Comparison of ENCODE assay signal across 8 cellular contexts in the genomic region with DNA sequence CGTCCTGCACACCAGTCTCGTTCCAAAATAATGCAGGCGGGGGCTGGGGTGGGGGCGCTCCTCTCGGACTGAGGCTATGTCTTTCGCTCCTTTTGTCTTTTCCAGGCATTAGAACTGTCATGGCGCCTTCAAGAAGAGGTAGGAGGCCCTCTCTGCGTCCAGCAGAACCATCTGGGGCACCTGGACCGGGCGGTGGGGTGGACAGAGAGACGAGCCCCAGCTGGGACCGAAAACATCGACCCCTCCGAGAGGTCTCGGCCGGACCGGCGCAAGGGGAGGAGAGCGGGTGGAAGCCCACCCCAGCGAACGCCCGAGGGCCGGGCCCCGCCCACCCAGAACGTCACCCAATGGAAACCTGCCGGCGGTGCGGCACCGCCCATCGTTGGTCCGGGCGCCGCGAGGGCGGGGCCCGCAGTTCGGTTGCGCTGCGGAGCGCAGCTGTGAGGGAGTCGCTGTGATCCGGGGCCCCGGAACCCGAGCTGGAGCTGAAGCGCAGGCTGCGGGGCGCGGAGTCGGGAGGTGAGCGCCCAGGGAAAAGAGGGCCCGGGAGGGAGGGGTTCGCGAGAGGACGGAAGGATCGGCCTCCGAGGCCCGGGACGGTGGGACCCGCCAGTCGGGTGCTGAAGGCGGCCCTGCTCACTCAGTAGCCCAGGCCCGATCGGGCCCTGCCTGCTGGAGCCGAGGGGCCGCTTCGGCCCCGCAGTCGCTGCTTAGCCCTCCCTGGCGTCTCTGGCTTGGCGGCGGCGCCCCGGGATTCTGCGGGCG. TPM values are rescaled to one million over a fixed set of nuclear protein-coding genes. Genes with fewer than 3 reads are reported as not detected.
A peak's percentile ranks its signal among the peaks of the same experiment; 100 is the strongest.
DNase-seq lines count a peak whose midpoint lies in the region; ATAC-seq and TF ChIP-seq lines count a peak whose summit lies in the region.

A gene (plus strand): TSS at position 419 of the 765 bp plus-strand sequence. CDS start 4,643 bp downstream, outside the sequence.

- peak within 1 kb of the TSS; percentile 95 to 99 for H3K27ac ChIP-seq in ascending aorta
- peak within 1 kb of the TSS; percentile 89 for H3K27ac ChIP-seq in right cardiac atrium (ENCODE audit: low read length)
- peak within 1 kb of the TSS; percentile 95 to 99 for H3K27ac ChIP-seq in uterus

- H3K4me3 ChIP-seq in ascending aorta (peak within 1 kb of the TSS; percentile 93 to 98), right cardiac atrium (ENCODE audit: low read length) (peak within 1 kb of the TSS; percentile 93), uterus (peak within 1 kb of the TSS; percentile 95 to 98)

- under 1% methylated on average over 75 of the region's 75 CpGs for WGBS in right cardiac atrium

- peak; percentile 79 for DNase-seq in NCI-H2029 (lab: John Stamatoyannopoulos, UW)
- DNase-seq in T-helper 2 cell treated with Interferon-gamma antibody and Interleukin-4, amounts not matched to agents 5 μg/mL and 100 μg/mL, for 36 hours (ENCODE audit: low spot score), result peak; percentile 95
- DNase-seq in ascending aorta (ENCODE audit: low spot score in 2 of 2), result peak; percentile 58 to 93
- peak; percentile 92 to 98 (median 97) for DNase-seq in right cardiac atrium
- DNase-seq in putamen (ENCODE audit: low spot score), result peak; percentile 94
- DNase-seq in uterus, result peak; percentile 90 to 91

- peaks cover 23% of the 10 kb centered on the region for H3K4me1 Mint-ChIP-seq in T-helper 2 cell treated with Interferon-gamma antibody and Interleukin-4, amounts not matched to agents 5 μg/mL and 100 μg/mL, for 36 hours (ENCODE audit: low read depth)

- ATAC-seq in GM18505 (IDR thresholded peaks at IDR 0.05; ENCODE audit: unreplicated experiment) (peak; percentile 84), HG02943 (IDR thresholded peaks at IDR 0.05; ENCODE audit: low read depth, unreplicated experiment) (peak; percentile 81), right cardiac atrium (peak; percentile 97 to 98)

- H3K36me3 Mint-ChIP-seq in T-helper 2 cell treated with Interferon-gamma antibody and Interleukin-4, amounts not matched to agents 5 μg/mL and 100 μg/mL, for 36 hours (ENCODE audit: low read depth), result peaks cover 10% of the 10 kb centered on the region

- peak within 1 kb of the TSS; percentile 100 for H3K4me3 Mint-ChIP-seq in T-helper 2 cell treated with Interferon-gamma antibody and Interleukin-4, amounts not matched to agents 5 μg/mL and 100 μg/mL, for 36 hours

- H3K36me3 ChIP-seq in ascending aorta, result peaks cover 3% of the 10 kb centered on the region in 2 donors
- H3K36me3 ChIP-seq in uterus, result no peaks in the 10 kb centered on the region

- peak within 1 kb of the TSS; percentile 99 for H3K27ac Mint-ChIP-seq in T-helper 2 cell treated with Interferon-gamma antibody and Interleukin-4, amounts not matched to agents 5 μg/mL and 100 μg/mL, for 36 hours

- H3K27me3 ChIP-seq in ascending aorta (no peaks in the 10 kb centered on the region), right cardiac atrium (ENCODE audit: control insufficient read depth, insufficient read depth) (no peaks in the 10 kb centered on the region), uterus (no peaks in the 10 kb centered on the region)

- no peak for TF ChIP-seq CTCF in ascending aorta (IDR thresholded peaks at IDR 0.05)
- peak in 2 of 4 experiments; percentile 5 to 6 for TF ChIP-seq CTCF in uterus (IDR thresholded peaks at IDR 0.05)

- intact Hi-C loops in ascending aorta (cut with DNase I), result loop anchor here (1.0 to 2.0 kb wide), 6 partner anchors 19 to 154 kb away; a partner anchor contains a TSS
- intact Hi-C loops in right cardiac atrium (cut with DNase I), result no loop called here
- intact Hi-C loops in uterus (cut with DNase I; ENCODE audit: low total_unique reads), result no loop called here

- H3K9me3 Mint-ChIP-seq in T-helper 2 cell treated with Interferon-gamma antibody and Interleukin-4, amounts not matched to agents 5 μg/mL and 100 μg/mL, for 36 hours, result no peaks in the 10 kb centered on the region

- no peaks in the 10 kb centered on the region for H3K27me3 Mint-ChIP-seq in T-helper 2 cell treated with Interferon-gamma antibody and Interleukin-4, amounts not matched to agents 5 μg/mL and 100 μg/mL, for 36 hours (ENCODE audit: low read depth)

- no peaks in the 10 kb centered on the region for H3K9me3 ChIP-seq in ascending aorta
- no peaks in the 10 kb centered on the region for H3K9me3 ChIP-seq in right cardiac atrium (ENCODE audit: control insufficient read depth, low read length)
- no peaks in the 10 kb centered on the region for H3K9me3 ChIP-seq in uterus

- H3K4me1 ChIP-seq in ascending aorta (peaks cover 16 to 22% of the 10 kb centered on the region in 2 donors), right cardiac atrium (ENCODE audit: control insufficient read depth, insufficient read depth, low read length) (peaks cover 3% of the 10 kb centered on the region), uterus (peaks cover 0 to 8% of the 10 kb centered on the region in 2 donors)

- TF ChIP-seq POLR2A in GM18505 (IDR thresholded peaks at IDR 0.05; ENCODE audit: borderline replicate concordance, extremely low read depth, insufficient read depth, insufficient read length), result peak; percentile 90
- peak; percentile 72 to 92 for TF ChIP-seq POLR2A in uterus (IDR thresholded peaks at IDR 0.05)

RNA-seq across cellular contexts. Expression of the gene that starts here (rescaled TPM):
- total RNA-seq in ascending aorta (42.1 TPM), right cardiac atrium (10 to 100 TPM; 46.6 to 61.3 (median 51.8) TPM), uterus (100 to 1,000 TPM in 2 of 4 donors, 10 to 100 TPM in 2; 57.6 to 148 (median 83.5) TPM)
- 37.7 TPM for polyA plus RNA-seq in right cardiac atrium

Comparison
In these comparisons a context has a peak if more than half of its experiments do, and no peak if none do; other contexts are left out.
1. Peak in every context shown above with its lines: DNase-seq, ATAC-seq, H3K4me3 ChIP-seq and H3K27ac ChIP-seq.